In genomic region chr1:156821801-156822200, GRCh38 we compare ENCODE assay signal across 1 cellular context.
A peak's percentile ranks its signal among the peaks of the same experiment; 100 is the strongest.
TF ChIP-seq lines count a peak whose summit lies in the region.

No MANE protein-coding gene starts in this region.

TF ChIP-seq in IMR-90, 13 proteins besides CTCF, POLR2A, EP300 and RAD21:
- TF ChIP-seq BHLHE40 (IDR thresholded peaks at IDR 0.05; ENCODE audit: low read depth, low read length) = no peak
- 0 out of 2 replicates have a peak, but pooled peaks have one; percentile 27 for TF ChIP-seq FOS (IDR thresholded peaks at IDR 0.05; ENCODE audit: low read depth, low read length)
